Comparison of ENCODE assay signal across 18 cellular contexts in genomic region chr20:61569836-61570235, GRCh38.
DNase-seq lines count a peak whose midpoint lies in the region; ATAC-seq, FAIRE-seq and TF ChIP-seq lines count a peak whose summit lies in the region.
"Had no signal": no experiment of that assay in that cellular context is flagged by ENCODE, and none has a peak within 500 bp of the region (broad histone marks: within the 10 kb centered on the region; RNA-seq: fewer than 3 reads in every experiment).

No MANE protein-coding gene starts in this region.

- no peak overlapping the region for H3K27ac ChIP-seq in CD8-positive, alpha-beta T cell (ENCODE audit: low read depth, low read length)
- H3K27ac ChIP-seq: RWPE1, SJSA1 had no signal

- CTCF ChIA-PET in CD8-positive, alpha-beta T cell (lab: Charles Lee) = no interaction called here

- H3K36me3 ChIP-seq in neuron (ENCODE audit: insufficient read depth, low read length) = no peaks in the 10 kb centered on the region
- H3K36me3 ChIP-seq in CD8-positive, alpha-beta T cell (ENCODE audit: insufficient read depth, low read length) = no peaks in the 10 kb centered on the region
- H3K36me3 ChIP-seq: SJSA1 had no signal

- H3K4me3 Mint-ChIP-seq in CD8-positive, alpha-beta T cell = no peak overlapping the region

- H3K9me3 Mint-ChIP-seq in CD8-positive, alpha-beta T cell = no peaks in the 10 kb centered on the region

- no peak for TF ChIP-seq CTCF in CD8-positive, alpha-beta T cell (IDR thresholded peaks at IDR 0.05)

- no peak for FAIRE-seq in GM19239 (lab: Jason Lieb, UNC)
- FAIRE-seq: H1 had no signal

- H3K4me1 ChIP-seq in neuron (ENCODE audit: insufficient read depth, low read length) = peaks cover 28% of the 10 kb centered on the region
- no peaks in the 10 kb centered on the region for H3K4me1 ChIP-seq in CD8-positive, alpha-beta T cell (ENCODE audit: insufficient read depth, low read length)
- H3K4me1 ChIP-seq: SJSA1 had no signal

- peak overlapping the region; percentile 9 for H3K4me3 ChIP-seq in neuron (ENCODE audit: low read length)
- H3K4me3 ChIP-seq in CD8-positive, alpha-beta T cell (ENCODE audit: low read depth, low read length) = no peak overlapping the region
- H3K4me3 ChIP-seq: SJSA1 had no signal

- H2AFZ ChIP-seq in neuron (ENCODE audit: low read depth, low read length) = peak overlapping the region; percentile 28

- H3K27me3 ChIP-seq in neuron (ENCODE audit: insufficient read depth, low read length) = no peaks in the 10 kb centered on the region
- H3K27me3 ChIP-seq in CD8-positive, alpha-beta T cell (ENCODE audit: insufficient read depth, low read length) = no peaks in the 10 kb centered on the region

- no peaks in the 10 kb centered on the region for H3K36me3 Mint-ChIP-seq in CD8-positive, alpha-beta T cell

- DNase-seq in NCI-H748 (lab: John Stamatoyannopoulos, UW; ENCODE audit: unreplicated experiment) (peak; percentile 6), NCI-H748 treated with DMSO at 0.1 percent for 48 hours (lab: John Stamatoyannopoulos, UW) (no peak), glomerular visceral epithelial cell (ENCODE audit: extremely low spot score) (peak; percentile 22), SW 1271 (lab: John Stamatoyannopoulos, UW) (no peak), GM19239 (ENCODE audit: insufficient read length, low spot score) (no peak)
- no peak for DNase-seq in CD8-positive, alpha-beta T cell
- no peak for DNase-seq in stimulated activated CD4-positive, alpha-beta T cell treated with anti-CD3 and anti-CD28 coated beads, Interleukin-4, amount 100 ng/mL, for 24 hours
- DNase-seq: DND-41; GF-D8; KBM-7; NCI-H1092; NCI-H1930; NCI-H524; NK-92 treated with Interleukin-12 subunit alpha and Interleukin-12 subunit beta, amount 100 ng/mL, for 24 hours had no signal

- no peaks in the 10 kb centered on the region for H3K4me1 Mint-ChIP-seq in CD8-positive, alpha-beta T cell (ENCODE audit: low read depth)

- H3K27ac Mint-ChIP-seq in CD8-positive, alpha-beta T cell = no peak overlapping the region

- intact Hi-C loops in CD8-positive, alpha-beta T cell (cut with DNase I, micrococcal nuclease) = no loop called here

- ATAC-seq in CD8-positive, alpha-beta T cell = no peak

- H3K9me3 ChIP-seq in neuron (ENCODE audit: low read length) = no peaks in the 10 kb centered on the region
- no peaks in the 10 kb centered on the region for H3K9me3 ChIP-seq in CD8-positive, alpha-beta T cell (ENCODE audit: low read length)
- H3K9me3 ChIP-seq: SJSA1 had no signal

- no peaks in the 10 kb centered on the region for H3K27me3 Mint-ChIP-seq in CD8-positive, alpha-beta T cell (ENCODE audit: low read depth)

- POLR2A ChIA-PET in CD8-positive, alpha-beta T cell (lab: Charles Lee) = no interaction called here

Comparison
In these comparisons a context has a peak if more than half of its experiments do, and no peak if none do; other contexts are left out.
1. DNase-seq: peak in NCI-H748 (single experiment) and glomerular visceral epithelial cell (single experiment); none in NCI-H748 treated with DMSO at 0.1 percent for 48 hours (single experiment), SW 1271 (0 of 2), GM19239 (single experiment), CD8-positive, alpha-beta T cell (0 of 7) and stimulated activated CD4-positive, alpha-beta T cell treated with anti-CD3 and anti-CD28 coated beads, Interleukin-4, amount 100 ng/mL, for 24 hours (single experiment).